ENCODE assay signal across 1 cellular context in genomic region chr4:72567821-72568620, GRCh38.
TF ChIP-seq lines count a peak whose summit lies in the region.

No MANE protein-coding gene starts in this region.

TF ChIP-seq in K562, 482 proteins besides CTCF, POLR2A, EP300 and RAD21 (continued from another document and continues in another):
- TF ChIP-seq PRDM10 (IDR thresholded peaks at IDR 0.05; ENCODE audit: partially characterized antibody): peak; percentile 26
- TF ChIP-seq SFPQ (IDR thresholded peaks at IDR 0.05; ENCODE audit: low read depth, low read length): no peak
- peak; percentile 60; the same call in 1 of the 2 replicates for TF ChIP-seq SOX6 (IDR thresholded peaks at IDR 0.05)
- TF ChIP-seq GTF2E2 (tag; IDR thresholded peaks at IDR 0.05): 0 out of 2 replicates have a peak, but pooled peaks have one; percentile 3
- no peak for TF ChIP-seq PATZ1 (CRISPR knock-in tag; IDR thresholded peaks at IDR 0.05; ENCODE audit: borderline replicate concordance)
- TF ChIP-seq MGA (IDR thresholded peaks at IDR 0.05): peak; percentile 49; the same call in 1 of the 2 replicates
- TF ChIP-seq RNF219 (CRISPR knock-in tag; IDR thresholded peaks at IDR 0.05): no peak
- no peak for TF ChIP-seq HBP1 (CRISPR knock-in tag; IDR thresholded peaks at IDR 0.05)
- TF ChIP-seq TSC22D4 (tag; IDR thresholded peaks at IDR 0.05): no peak
- TF ChIP-seq ZNF146 (CRISPR knock-in tag; IDR thresholded peaks at IDR 0.05; ENCODE audit: unreplicated experiment): no peak
- TF ChIP-seq MAFK (IDR thresholded peaks at IDR 0.05; ENCODE audit: low read length): no peak
- peak; percentile 65 for TF ChIP-seq L3MBTL2 (IDR thresholded peaks at IDR 0.05)
- TF ChIP-seq ZNF263 (CRISPR knock-in tag; IDR thresholded peaks at IDR 0.05; ENCODE audit: borderline replicate concordance): peak; percentile 77
- no peak for TF ChIP-seq ATF4 (CRISPR knock-in tag; IDR thresholded peaks at IDR 0.05)
- peak; percentile 34; the same call in 1 of the 2 replicates for TF ChIP-seq MECOM (CRISPR knock-in tag; IDR thresholded peaks at IDR 0.05)
- TF ChIP-seq PBX2 (CRISPR knock-in tag; IDR thresholded peaks at IDR 0.05; ENCODE audit: low read depth): no peak
- TF ChIP-seq PBX2 (tag; conservative IDR thresholded peaks at IDR 0.05; ENCODE audit: low read depth): peak; percentile 94
- no peak for TF ChIP-seq CCAR2 (IDR thresholded peaks at IDR 0.05; ENCODE audit: low read depth, low read length)
- no peak for TF ChIP-seq CAMTA2 (CRISPR knock-in tag; conservative IDR thresholded peaks at IDR 0.05)
